Comparison of ENCODE assay signal across 24 cellular contexts in the genomic region with DNA sequence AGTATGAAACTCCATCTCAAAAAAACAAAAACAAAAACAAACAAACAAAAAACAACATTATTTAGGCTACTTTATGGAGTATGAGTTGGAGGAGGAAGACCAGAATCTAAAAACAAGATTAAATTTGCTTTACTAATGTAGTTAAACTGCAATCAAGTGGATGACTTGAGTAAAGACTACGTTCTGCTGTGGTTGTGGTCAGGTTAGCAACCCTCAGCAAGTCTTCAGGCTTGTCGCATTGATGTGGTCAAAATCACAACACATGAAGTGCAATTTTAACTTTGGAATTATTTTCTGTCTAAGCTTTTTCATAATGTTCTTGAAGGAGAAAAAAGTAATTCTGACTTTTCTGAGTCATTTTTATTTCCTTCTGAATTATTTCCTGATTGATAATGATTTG. TPM values are rescaled to one million over a fixed set of nuclear protein-coding genes. Genes with fewer than 3 reads are reported as not detected.
A peak's percentile ranks its signal among the peaks of the same experiment; 100 is the strongest.
DNase-seq lines count a peak whose midpoint lies in the region; ATAC-seq and TF ChIP-seq lines count a peak whose summit lies in the region.
"Had no signal": no experiment of that assay in that cellular context is flagged by ENCODE, and none has a peak within 500 bp of the region (broad histone marks: within the 10 kb centered on the region; RNA-seq: fewer than 3 reads in every experiment).

No MANE protein-coding gene starts in this region.

- peaks cover 8% of the 10 kb centered on the region for H3K4me1 ChIP-seq in A673 (ENCODE audit: insufficient read depth, low read length, poor library complexity, severe bottlenecking)
- H3K4me1 ChIP-seq in DND-41 (ENCODE audit: insufficient read depth, low read length) = no peaks in the 10 kb centered on the region
- H3K4me1 ChIP-seq in hepatocyte (ENCODE audit: insufficient read depth) = peaks cover 16% of the 10 kb centered on the region

- peak overlapping the region; percentile 34 for H3K27ac ChIP-seq in A673 (ENCODE audit: low read depth, low read length, poor library complexity, severe bottlenecking)
- no peak overlapping the region for H3K27ac ChIP-seq in DND-41 (ENCODE audit: low read length)
- H3K27ac ChIP-seq in hepatocyte = peak overlapping the region; percentile 39
- H3K27ac ChIP-seq: BLaER1, HL-60 had no signal

- H3K79me2 ChIP-seq in DND-41 (ENCODE audit: insufficient read depth, low read length) (no peaks in the 10 kb centered on the region), hepatocyte (no peaks in the 10 kb centered on the region)

- CTCF ChIA-PET in A673 (lab: Charles Lee) = interaction anchor here (0.6 to 1.0 kb wide), 2 partner anchors 9 to 89 kb away, joined by 3 to 4 read pairs; no protein-coding TSS in a partner anchor

- H3K4me3 ChIP-seq in A673 (ENCODE audit: low read depth, low read length, poor library complexity, severe bottlenecking) = no peak overlapping the region
- no peak overlapping the region for H3K4me3 ChIP-seq in DND-41 (ENCODE audit: low read depth in 1 of 2, low read length in 2 of 2)
- no peak overlapping the region for H3K4me3 ChIP-seq in hepatocyte
- H3K4me3 ChIP-seq: BLaER1 had no signal

- H3K9me3 ChIP-seq in A673 (ENCODE audit: low read depth, low read length, poor library complexity, severe bottlenecking) (no peaks in the 10 kb centered on the region), DND-41 (ENCODE audit: insufficient read depth, low read length, severe bottlenecking) (no peaks in the 10 kb centered on the region), hepatocyte (ENCODE audit: low read depth) (no peaks in the 10 kb centered on the region)
- H3K9me3 ChIP-seq: BLaER1 had no signal

- no peak for TF ChIP-seq CTCF in A673 (conservative IDR thresholded peaks at IDR 0.05; ENCODE audit: low read depth, low read length)
- no peak for TF ChIP-seq CTCF in DND-41 (IDR thresholded peaks at IDR 0.05; ENCODE audit: borderline replicate concordance, extremely low read depth, low read length, poor library complexity, severe bottlenecking)
- no peak for TF ChIP-seq CTCF in hepatocyte (IDR thresholded peaks at IDR 0.05; ENCODE audit: poor library complexity)

- no peaks in the 10 kb centered on the region for H3K36me3 ChIP-seq in A673 (ENCODE audit: insufficient read depth, low read length, poor library complexity, severe bottlenecking)
- H3K36me3 ChIP-seq in DND-41 (ENCODE audit: insufficient read depth, low read length) = no peaks in the 10 kb centered on the region
- H3K36me3 ChIP-seq in hepatocyte (replicated peaks; ENCODE audit: insufficient read depth, low read depth) = no peaks in the 10 kb centered on the region
- H3K36me3 ChIP-seq: BLaER1 had no signal

- WGBS in hepatocyte (ENCODE audit: low lambda C conversion rate, missing lambda C conversion rate) = 90% methylated on average over 2 of the region's 2 CpGs

- intact Hi-C loops in A673 (cut with micrococcal nuclease; ENCODE audit: unreplicated experiment) = no loop called here

- H4K20me1 ChIP-seq in DND-41 (ENCODE audit: insufficient read depth, low read length) (no peaks in the 10 kb centered on the region), hepatocyte (ENCODE audit: insufficient read depth, poor library complexity, severe bottlenecking) (no peaks in the 10 kb centered on the region)
- H4K20me1 ChIP-seq: BLaER1 had no signal

- no peak overlapping the region for H3K4me2 ChIP-seq in DND-41 (ENCODE audit: insufficient read depth, low read length)
- H3K4me2 ChIP-seq in hepatocyte = no peak overlapping the region
- H3K4me2 ChIP-seq: BLaER1 had no signal

- DNase-seq in A673 (ENCODE audit: low spot score) (no peak), DND-41 (no peak), astrocyte of the hippocampus (ENCODE audit: low read depth, low spot score) (peak; percentile 39), hepatocyte (ENCODE audit: low spot score) (no peak), OCI-M1 (lab: John Stamatoyannopoulos, UW) (no peak)
- DNase-seq: CD4-positive, alpha-beta T cell; COR-L47; DMS 273 treated with DMSO at 0.1 percent for 48 hours; DMS79 treated with DMSO at 0.1 percent for 48 hours; GOT3; KG1; NCI-H1694 treated with DMSO at 0.1 percent for 48 hours; NCI-H2081 treated with DMSO at 0.1 percent for 48 hours; NCI-H446 treated with DMSO at 0.1 percent for 48 hours; NCI-H526 treated with DMSO at 0.1 percent for 48 hours; PC-3; RPMI8226; SHP77 had no signal

- POLR2A ChIA-PET in A673 (lab: Charles Lee; ENCODE audit: low non-redundant PET) = interaction anchor here (0.6 kb wide), 1 partner anchor 257 kb away, joined by 7 read pairs; no protein-coding TSS in a partner anchor

- no peaks in the 10 kb centered on the region for H3K9me2 ChIP-seq in hepatocyte (replicated peaks; ENCODE audit: insufficient read depth)

- H2AFZ ChIP-seq in DND-41 (ENCODE audit: low read depth, low read length) = no peak overlapping the region
- no peak overlapping the region for H2AFZ ChIP-seq in hepatocyte

- ATAC-seq in DND-41 (ENCODE audit: insufficient read depth, low read depth) (peak; percentile 64; the same call in 1 of the 3 replicates), GM18520 (IDR thresholded peaks at IDR 0.05; ENCODE audit: unreplicated experiment) (no peak), GM18867 (IDR thresholded peaks at IDR 0.05; ENCODE audit: unreplicated experiment) (no peak)

- BruUV-seq in A673 (replicated peaks; lab: Mats Ljungman, UMichigan) = no TSS peak

- no peak overlapping the region for H3K9ac ChIP-seq in DND-41 (ENCODE audit: low read depth, low read length)
- H3K9ac ChIP-seq: BLaER1 had no signal

- no peaks in the 10 kb centered on the region for H3K27me3 ChIP-seq in A673 (replicated peaks; ENCODE audit: insufficient read depth, low read depth, low read length, poor library complexity)
- peaks cover 21% of the 10 kb centered on the region for H3K27me3 ChIP-seq in DND-41 (ENCODE audit: insufficient read depth, low read length, poor library complexity)
- H3K27me3 ChIP-seq in hepatocyte = no peaks in the 10 kb centered on the region
- H3K27me3 ChIP-seq: BLaER1 had no signal

RNA-seq across cellular contexts. Expression of a gene that starts 43.1 kb away (rescaled TPM):
- total RNA-seq in A673 (2021) = 0.39 and 0.49 TPM in 2 replicates
- 3.6 and 4.6 TPM in 2 replicates for total RNA-seq in hepatocyte
- 3.7 and 3.9 TPM in 2 replicates for polyA plus RNA-seq in hepatocyte
- total RNA-seq: CD4-positive, alpha-beta T cell; HepG2; HT-29; PC-3 had no signal

RNA-seq across cellular contexts. Expression of a gene that starts 59.0 kb away (rescaled TPM):
- total RNA-seq in A673 (2021) = 83.0 and 96.6 TPM in 2 replicates
- total RNA-seq in hepatocyte = 160 TPM in 2 replicates
- 33.7 and 45.7 TPM in 2 replicates for polyA plus RNA-seq in hepatocyte
